7 cellular contexts compared by ENCODE assay signal in the genomic region with DNA sequence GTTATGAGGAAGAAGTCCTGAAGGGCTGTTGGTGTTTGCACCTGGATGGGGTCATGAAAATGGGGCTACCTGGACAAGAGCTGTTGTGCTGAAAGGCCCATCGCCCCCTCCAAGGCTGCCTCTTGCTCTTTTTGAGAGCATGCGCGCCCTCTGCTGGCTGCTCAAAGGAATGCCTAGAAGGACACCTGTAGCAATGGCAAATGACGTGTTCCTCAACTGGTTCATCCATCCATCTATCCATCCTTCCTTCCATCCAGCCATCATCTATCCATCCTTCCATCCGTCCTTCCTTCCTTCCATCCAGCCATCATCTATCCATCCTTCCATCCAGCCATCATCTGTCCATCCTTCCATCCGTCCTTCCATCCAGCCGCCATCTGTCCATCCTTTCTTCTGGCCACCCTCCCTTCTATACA. TPM values are rescaled to one million over a fixed set of nuclear protein-coding genes. Genes with fewer than 3 reads are reported as not detected.
DNase-seq lines count a peak whose midpoint lies in the region; ATAC-seq, FAIRE-seq and TF ChIP-seq lines count a peak whose summit lies in the region.

No MANE protein-coding gene starts in this region.

- H3K27ac Mint-ChIP-seq in activated T-helper 2 cell treated with anti-CD3 and anti-CD28 coated beads, Interferon-gamma antibody, Interleukin-2, Interleukin-4, amounts not matched to agents 10 μg/mL and 5 μg/mL and 100 μg/mL, durations not matched to agents 14 hours and 24 hours and 36 hours, result no peak overlapping the region

- H3K36me3 ChIP-seq in RWPE2 (ENCODE audit: low read depth) (0 out of 2 replicates have a peak, but pooled peaks cover 4% of the 10 kb centered on the region), testis (ENCODE audit: low read depth, missing control alignments) (no peaks in the 10 kb centered on the region)

- FAIRE-seq in GM12892 (lab: Jason Lieb, UNC), result peak; percentile 91

- H3K4me1 ChIP-seq in RWPE2 (ENCODE audit: insufficient read depth, poor library complexity, severe bottlenecking) (no peaks in the 10 kb centered on the region), foreskin keratinocyte (no peaks in the 10 kb centered on the region), testis (peaks cover 6% of the 10 kb centered on the region)

- TF ChIP-seq CTCF in RWPE2 (IDR thresholded peaks at IDR 0.05; ENCODE audit: poor library complexity, severe bottlenecking), result peak; percentile 87
- TF ChIP-seq CTCF in foreskin keratinocyte (conservative IDR thresholded peaks at IDR 0.05), result peak; percentile 91
- TF ChIP-seq CTCF in testis (IDR thresholded peaks at IDR 0.05), result peak; percentile 67 to 88 (median 85)

- no peaks in the 10 kb centered on the region for H3K4me1 Mint-ChIP-seq in activated T-helper 2 cell treated with anti-CD3 and anti-CD28 coated beads, Interferon-gamma antibody, Interleukin-2, Interleukin-4, amounts not matched to agents 10 μg/mL and 5 μg/mL and 100 μg/mL, durations not matched to agents 14 hours and 24 hours and 36 hours (ENCODE audit: low read depth)

- H3K36me3 Mint-ChIP-seq in activated T-helper 2 cell treated with anti-CD3 and anti-CD28 coated beads, Interferon-gamma antibody, Interleukin-2, Interleukin-4, amounts not matched to agents 10 μg/mL and 5 μg/mL and 100 μg/mL, durations not matched to agents 14 hours and 24 hours and 36 hours (ENCODE audit: low read depth), result no peaks in the 10 kb centered on the region

- peak; percentile 74 for ATAC-seq in RWPE2 (ENCODE audit: low read depth)
- ATAC-seq in foreskin keratinocyte, result peak; percentile 66

- TF ChIP-seq POLR2A in GM12892 (IDR thresholded peaks at IDR 0.05; ENCODE audit: low read depth, low read length) (no peak), testis (IDR thresholded peaks at IDR 0.05) (no peak)

- no peaks in the 10 kb centered on the region for H3K9me3 ChIP-seq in RWPE2 (ENCODE audit: severe bottlenecking)
- no peaks in the 10 kb centered on the region for H3K9me3 ChIP-seq in testis

- no peak overlapping the region for H3K27ac ChIP-seq in RWPE2 (ENCODE audit: poor library complexity, severe bottlenecking)
- H3K27ac ChIP-seq in foreskin keratinocyte, result no peak overlapping the region
- H3K27ac ChIP-seq in testis, result no peak overlapping the region

- H3K27me3 ChIP-seq in RWPE2 (ENCODE audit: insufficient read depth, poor library complexity, severe bottlenecking) (no peaks in the 10 kb centered on the region), foreskin keratinocyte (no peaks in the 10 kb centered on the region), testis (no peaks in the 10 kb centered on the region)

- DNase-seq in GM12892 (ENCODE audit: insufficient read length), result peak; percentile 53
- peak in 51 of 76 experiments; percentile 4 to 52 (median 28) for DNase-seq in HUDEP-2 (lab: John Stamatoyannopoulos, UW; ENCODE audit: unreplicated experiment in 76 of 76)
- no peak for DNase-seq in RWPE2 (ENCODE audit: low spot score)
- DNase-seq in activated T-helper 2 cell treated with anti-CD3 and anti-CD28 coated beads, Interferon-gamma antibody, Interleukin-2, Interleukin-4, amounts not matched to agents 10 μg/mL and 5 μg/mL and 100 μg/mL, durations not matched to agents 14 hours and 24 hours and 36 hours (ENCODE audit: low spot score), result peak; percentile 55
- peak in 1 of 2 donors; percentile 34 for DNase-seq in foreskin keratinocyte
- DNase-seq in nucleus accumbens (lab: John Stamatoyannopoulos, UW), result peak in 51 of 56 donors; percentile 7 to 82 (median 40)
- peak; percentile 89 for DNase-seq in testis

- 45 to 49% methylated on average over 7 of the region's 7 CpGs for WGBS in testis, 2 donors

- no peak overlapping the region for H3K4me3 Mint-ChIP-seq in activated T-helper 2 cell treated with anti-CD3 and anti-CD28 coated beads, Interferon-gamma antibody, Interleukin-2, Interleukin-4, amounts not matched to agents 10 μg/mL and 5 μg/mL and 100 μg/mL, durations not matched to agents 14 hours and 24 hours and 36 hours (ENCODE audit: low read depth)

- H3K4me3 ChIP-seq in RWPE2 (ENCODE audit: severe bottlenecking) (no peak overlapping the region), testis (no peak overlapping the region)

- H3K27me3 Mint-ChIP-seq in activated T-helper 2 cell treated with anti-CD3 and anti-CD28 coated beads, Interferon-gamma antibody, Interleukin-2, Interleukin-4, amounts not matched to agents 10 μg/mL and 5 μg/mL and 100 μg/mL, durations not matched to agents 14 hours and 24 hours and 36 hours (ENCODE audit: low read depth), result peaks cover 1% of the 10 kb centered on the region

- H3K9me3 Mint-ChIP-seq in activated T-helper 2 cell treated with anti-CD3 and anti-CD28 coated beads, Interferon-gamma antibody, Interleukin-2, Interleukin-4, amounts not matched to agents 10 μg/mL and 5 μg/mL and 100 μg/mL, durations not matched to agents 14 hours and 24 hours and 36 hours, result no peaks in the 10 kb centered on the region

- intact Hi-C loops in activated T-helper 2 cell treated with anti-CD3 and anti-CD28 coated beads, Interferon-gamma antibody, Interleukin-2, Interleukin-4, amounts not matched to agents 10 μg/mL and 5 μg/mL and 100 μg/mL, durations not matched to agents 14 hours and 24 hours and 36 hours (cut with micrococcal nuclease), result loop anchor here (1.0 to 10.0 kb wide), 3 partner anchors 254 to 560 kb away; no protein-coding TSS in a partner anchor
- intact Hi-C loops in testis (cut with DNase I; ENCODE audit: low total_unique reads), result loop anchor here (5.0 to 10.0 kb wide), 2 partner anchors 250 to 378 kb away; no protein-coding TSS in a partner anchor

RNA-seq across cellular contexts. Expression of a gene that starts 17.2 kb away (rescaled TPM):
- polyA plus RNA-seq in GM12892 (2012; ENCODE audit: missing spikeins), result 9,793 TPM
- 1,195 and 1,243 TPM in 2 replicates for total RNA-seq in activated T-helper 2 cell treated with anti-CD3 and anti-CD28 coated beads, Interferon-gamma antibody, Interleukin-2, Interleukin-4, amounts not matched to agents 10 μg/mL and 5 μg/mL and 100 μg/mL, durations not matched to agents 14 hours and 24 hours and 36 hours
- total RNA-seq in foreskin keratinocyte (1,987 and 1,990 TPM in 2 replicates), testis (100 to 1,000 TPM; 404 to 715 TPM)
- polyA plus RNA-seq in foreskin keratinocyte (3,345 and 3,370 TPM in 2 replicates), testis (ENCODE audit: insufficient read depth, low read depth, low replicate concordance) (1,643 TPM)
